In genomic region chrX:19698125-19698524, GRCh38 we compare ENCODE assay signal across 15 cellular contexts.
DNase-seq lines count a peak whose midpoint lies in the region; ATAC-seq and TF ChIP-seq lines count a peak whose summit lies in the region.
"Had no signal": no experiment of that assay in that cellular context is flagged by ENCODE, and none has a peak within 500 bp of the region (broad histone marks: within the 10 kb centered on the region; RNA-seq: fewer than 3 reads in every experiment).

No MANE protein-coding gene starts in this region.

- POLR2A ChIA-PET in CD8-positive, alpha-beta T cell (lab: Charles Lee): no interaction called here

- no peak for DNase-seq in CD8-positive, alpha-beta T cell
- DNase-seq in LHCN-M2 (ENCODE audit: low read depth) (peak; percentile 77), astrocyte of the spinal cord (ENCODE audit: low read depth, low spot score) (peak; percentile 74), lung (ENCODE audit: low spot score) (peak; percentile 36), Karpas-422 (no peak), HPDE6-E6E7 (ENCODE audit: extremely low spot score) (no peak), Kasumi-1 (lab: John Stamatoyannopoulos, UW) (no peak), GM23338 (ENCODE audit: low spot score) (no peak)
- DNase-seq: activated CD4-positive, alpha-beta T cell treated with anti-CD3 and anti-CD28 coated beads, Interleukin-2, amount 10 ng/mL, durations not matched to agents 24 days and 14 days; activated T-cell treated with anti-CD3 and anti-CD28 coated beads, Interleukin-2, amount 50 U/mL, for 72 hours; sigmoid colon; T-helper 2 cell had no signal

- no peaks in the 10 kb centered on the region for H3K27me3 ChIP-seq in CD8-positive, alpha-beta T cell (ENCODE audit: insufficient read depth, low read length)
- peaks cover 5% of the 10 kb centered on the region for H3K27me3 ChIP-seq in lung (ENCODE audit: control insufficient read depth, insufficient read depth)
- no peaks in the 10 kb centered on the region for H3K27me3 ChIP-seq in Karpas-422 (ENCODE audit: low read length)
- no peaks in the 10 kb centered on the region for H3K27me3 ChIP-seq in GM23338 (ENCODE audit: insufficient read depth)
- H3K27me3 ChIP-seq: sigmoid colon had no signal

- no peak overlapping the region for H3K4me2 ChIP-seq in Karpas-422 (ENCODE audit: low read depth, low read length, poor library complexity, severe bottlenecking)
- no peak overlapping the region for H3K4me2 ChIP-seq in GM23338

- no peaks in the 10 kb centered on the region for H3K27me3 Mint-ChIP-seq in CD8-positive, alpha-beta T cell (ENCODE audit: low read depth)
- no peaks in the 10 kb centered on the region for H3K27me3 Mint-ChIP-seq in GM23338 (ENCODE audit: insufficient read depth, low read depth, poor library complexity)
- H3K27me3 Mint-ChIP-seq: activated CD4-positive, alpha-beta T cell treated with anti-CD3 and anti-CD28 coated beads, Interleukin-2, amount 10 ng/mL, durations not matched to agents 24 days and 14 days; stimulated activated naive CD8-positive, alpha-beta T cell treated with anti-CD3 and anti-CD28 coated beads, Interleukin-15, Interleukin-2, amounts not matched to agents 100 ng/mL and 50 ng/mL, for 24 hours had no signal

- no peaks in the 10 kb centered on the region for H3K9me3 Mint-ChIP-seq in CD8-positive, alpha-beta T cell
- no peaks in the 10 kb centered on the region for H3K9me3 Mint-ChIP-seq in GM23338
- H3K9me3 Mint-ChIP-seq: activated CD4-positive, alpha-beta T cell treated with anti-CD3 and anti-CD28 coated beads, Interleukin-2, amount 10 ng/mL, durations not matched to agents 24 days and 14 days; activated T-cell treated with anti-CD3 and anti-CD28 coated beads, Interleukin-2, amount 50 U/mL, for 72 hours; nephron; stimulated activated naive CD8-positive, alpha-beta T cell treated with anti-CD3 and anti-CD28 coated beads, Interleukin-15, Interleukin-2, amounts not matched to agents 100 ng/mL and 50 ng/mL, for 24 hours had no signal

- H2AFZ ChIP-seq in Karpas-422 (ENCODE audit: low read length) (no peak overlapping the region), GM23338 (no peak overlapping the region)

- TF ChIP-seq CTCF in CD8-positive, alpha-beta T cell (IDR thresholded peaks at IDR 0.05): no peak
- TF ChIP-seq CTCF in astrocyte of the spinal cord (IDR thresholded peaks at IDR 0.05; ENCODE audit: low read depth, low read length): no peak
- TF ChIP-seq CTCF in lung (IDR thresholded peaks at IDR 0.05; ENCODE audit: control extremely low read depth, extremely low read depth): no peak
- no peak for TF ChIP-seq CTCF in GM23338 (conservative IDR thresholded peaks at IDR 0.05; ENCODE audit: low read depth in 2 of 2)

- intact Hi-C loops in CD8-positive, alpha-beta T cell (cut with DNase I, micrococcal nuclease): no loop called here

- H3K9me3 ChIP-seq in CD8-positive, alpha-beta T cell (ENCODE audit: low read length): no peaks in the 10 kb centered on the region
- H3K9me3 ChIP-seq in lung (ENCODE audit: control insufficient read depth in 2 of 2, insufficient read depth in 1 of 2, low read length in 1 of 2): peaks cover 0 to 2% of the 10 kb centered on the region in 2 donors
- H3K9me3 ChIP-seq in Karpas-422 (ENCODE audit: low read length): no peaks in the 10 kb centered on the region
- H3K9me3 ChIP-seq: sigmoid colon had no signal

- H3K27ac Mint-ChIP-seq in CD8-positive, alpha-beta T cell: peak overlapping the region; percentile 32
- no peak overlapping the region for H3K27ac Mint-ChIP-seq in GM23338
- H3K27ac Mint-ChIP-seq: activated CD4-positive, alpha-beta T cell treated with anti-CD3 and anti-CD28 coated beads, Interleukin-2, amount 10 ng/mL, durations not matched to agents 24 days and 14 days; nephron; stimulated activated naive CD8-positive, alpha-beta T cell treated with anti-CD3 and anti-CD28 coated beads, Interleukin-15, Interleukin-2, amounts not matched to agents 100 ng/mL and 50 ng/mL, for 24 hours had no signal

- H3K36me3 ChIP-seq in CD8-positive, alpha-beta T cell (ENCODE audit: insufficient read depth, low read length): no peaks in the 10 kb centered on the region
- H3K36me3 ChIP-seq in lung (ENCODE audit: control insufficient read depth in 2 of 2, insufficient read depth in 2 of 2, low read length in 2 of 2): no peaks in the 10 kb centered on the region
- H3K36me3 ChIP-seq in Karpas-422 (ENCODE audit: insufficient read depth, low read length): no peaks in the 10 kb centered on the region
- no peaks in the 10 kb centered on the region for H3K36me3 ChIP-seq in GM23338 (ENCODE audit: insufficient read depth)
- H3K36me3 ChIP-seq: sigmoid colon had no signal

- no peak overlapping the region for H3K9ac ChIP-seq in Karpas-422 (ENCODE audit: low read length)

- WGBS in lung, 2 donors: 68 to 92% methylated on average over 3 of the region's 3 CpGs

- in situ Hi-C loops in astrocyte of the spinal cord (cut with HindIII; ENCODE audit: low sequenced_read_pairs): no loop called here

- H4K20me1 ChIP-seq in Karpas-422 (ENCODE audit: insufficient read depth, low read depth, low read length) (no peaks in the 10 kb centered on the region), GM23338 (replicated peaks; ENCODE audit: insufficient read depth) (no peaks in the 10 kb centered on the region)

- H3F3A ChIP-seq in GM23338 (replicated peaks; ENCODE audit: low read depth): no peaks in the 10 kb centered on the region

- H3K4me1 ChIP-seq in CD8-positive, alpha-beta T cell (ENCODE audit: insufficient read depth, low read length): peaks cover 21% of the 10 kb centered on the region
- peaks cover 0 to 2% of the 10 kb centered on the region in 2 donors for H3K4me1 ChIP-seq in lung (ENCODE audit: control insufficient read depth in 2 of 2, insufficient read depth in 2 of 2, low read length in 2 of 2)
- H3K4me1 ChIP-seq in Karpas-422 (ENCODE audit: low read length): peaks cover 59% of the 10 kb centered on the region
- peaks cover 9% of the 10 kb centered on the region; the same call in 1 of the 2 replicates for H3K4me1 ChIP-seq in GM23338 (ENCODE audit: insufficient read depth)
- H3K4me1 ChIP-seq: sigmoid colon had no signal

- no peak for ATAC-seq in CD8-positive, alpha-beta T cell
- no peak for ATAC-seq in lung (ENCODE audit: insufficient read depth, low FRiP score)
- ATAC-seq in GM23338: no peak
- ATAC-seq: activated T-cell treated with anti-CD3 and anti-CD28 coated beads, Interleukin-2, amount 50 U/mL, for 72 hours had no signal

- H3K36me3 Mint-ChIP-seq in CD8-positive, alpha-beta T cell: peaks cover 68% of the 10 kb centered on the region
- H3K36me3 Mint-ChIP-seq in GM23338 (ENCODE audit: low read depth): no peaks in the 10 kb centered on the region; the same call in 1 of the 3 replicates

- H3K4me1 Mint-ChIP-seq in CD8-positive, alpha-beta T cell (ENCODE audit: low read depth): peaks cover 53% of the 10 kb centered on the region
- H3K4me1 Mint-ChIP-seq in GM23338: peaks cover 28% of the 10 kb centered on the region
- H3K4me1 Mint-ChIP-seq: nephron had no signal

- CTCF ChIA-PET in CD8-positive, alpha-beta T cell (lab: Charles Lee): no interaction called here

- H3K9me2 ChIP-seq in Karpas-422 (replicated peaks; ENCODE audit: insufficient read depth, low read length) (no peaks in the 10 kb centered on the region), GM23338 (ENCODE audit: insufficient read depth) (no peaks in the 10 kb centered on the region)

- H3K27ac ChIP-seq in CD8-positive, alpha-beta T cell (ENCODE audit: low read depth, low read length): no peak overlapping the region
- H3K27ac ChIP-seq in lung (ENCODE audit: low read depth in 1 of 2, low read length in 1 of 2) (no peak overlapping the region), Karpas-422 (ENCODE audit: low read length) (no peak overlapping the region), GM23338 (ENCODE audit: low read depth) (no peak overlapping the region)
- H3K27ac ChIP-seq: C4-2B, sigmoid colon had no signal

- no peak overlapping the region for H3K4me3 ChIP-seq in CD8-positive, alpha-beta T cell (ENCODE audit: low read depth, low read length)
- H3K4me3 ChIP-seq in astrocyte of the spinal cord (ENCODE audit: low read depth, low read length): no peak overlapping the region
- no peak overlapping the region for H3K4me3 ChIP-seq in lung
- no peak overlapping the region for H3K4me3 ChIP-seq in Karpas-422 (ENCODE audit: low read length)
- no peak overlapping the region for H3K4me3 ChIP-seq in GM23338
- H3K4me3 ChIP-seq: sigmoid colon had no signal

- H3K79me2 ChIP-seq in Karpas-422 (ENCODE audit: low read length) (peaks cover 21% of the 10 kb centered on the region), GM23338 (replicated peaks; ENCODE audit: insufficient read depth) (no peaks in the 10 kb centered on the region)

- no peak overlapping the region for H3K4me3 Mint-ChIP-seq in CD8-positive, alpha-beta T cell
- H3K4me3 Mint-ChIP-seq in GM23338: no peak overlapping the region
- H3K4me3 Mint-ChIP-seq: activated CD4-positive, alpha-beta T cell treated with anti-CD3 and anti-CD28 coated beads, Interleukin-2, amount 10 ng/mL, durations not matched to agents 24 days and 14 days; activated T-cell treated with anti-CD3 and anti-CD28 coated beads, Interleukin-2, amount 50 U/mL, for 72 hours; nephron; stimulated activated naive CD8-positive, alpha-beta T cell treated with anti-CD3 and anti-CD28 coated beads, Interleukin-15, Interleukin-2, amounts not matched to agents 100 ng/mL and 50 ng/mL, for 24 hours had no signal

TF ChIP-seq in GM23338, 12 proteins besides CTCF, POLR2A, EP300 and RAD21 (continues in another document):
- TF ChIP-seq ZNF114 (CRISPR knock-in tag; IDR thresholded peaks at IDR 0.05): no peak

Comparison
In these comparisons a context has a peak if more than half of its experiments do, and no peak if none do; other contexts are left out.
1. DNase-seq: peak in LHCN-M2 (single experiment), astrocyte of the spinal cord (single experiment) and lung (single experiment); none in CD8-positive, alpha-beta T cell (0 of 7), Karpas-422 (single experiment), HPDE6-E6E7 (single experiment), Kasumi-1 (0 of 2) and GM23338 (single experiment).